In genomic region chr2:27823135-27823534, GRCh38 we compare ENCODE assay signal across 16 cellular contexts.
"Had no signal": no experiment of that assay in that cellular context is flagged by ENCODE, and none has a peak within 500 bp of the region (broad histone marks: within the 10 kb centered on the region; RNA-seq: fewer than 3 reads in every experiment).

No MANE protein-coding gene starts in this region.

- DNase-seq: activated CD4-positive, alpha-beta T cell treated with anti-CD3 and anti-CD28 coated beads, Interleukin-2, amount 10 ng/mL, durations not matched to agents 7 days and 5 days; activated CD4-positive, CD25-positive, alpha-beta regulatory T cell; activated naive CD4-positive, alpha-beta T cell treated with Interleukin-2 at 50 U/mL for 16 hours; activated T-cell treated with anti-CD3 and anti-CD28 coated beads for 4 hours; esophagus squamous epithelium; foreskin fibroblast; mammary epithelial cell; naive B cell; ovary; stimulated activated CD4-positive, alpha-beta T cell treated with anti-CD3 and anti-CD28 coated beads, Interleukin-4, amount 100 ng/mL, for 24 hours; stimulated activated naive CD4-positive, alpha-beta T cell; upper lobe of left lung had no signal

- H3K27me3 ChIP-seq: esophagus squamous epithelium, neural progenitor cell, ovary, upper lobe of left lung had no signal

- H3K4me1 ChIP-seq: esophagus squamous epithelium, neural progenitor cell had no signal

- H3K4me3 Mint-ChIP-seq: activated CD4-positive, alpha-beta T cell treated with anti-CD3 and anti-CD28 coated beads, Interleukin-2, amount 10 ng/mL, durations not matched to agents 7 days and 5 days; activated T-helper 17 cell treated with anti-CD3 and anti-CD28 coated beads, Interleukin-2, amount 50 U/mL, for 72 hours; naive B cell; neural progenitor cell; T-helper 2 cell treated with Interferon-gamma antibody and Interleukin-4, amounts not matched to agents 5 μg/mL and 100 μg/mL, for 36 hours had no signal

- H3K4me3 ChIP-seq: esophagus squamous epithelium, neural progenitor cell, ovary, skin epidermis, upper lobe of left lung had no signal

- H3K27ac Mint-ChIP-seq: activated CD4-positive, alpha-beta T cell treated with anti-CD3 and anti-CD28 coated beads, Interleukin-2, amount 10 ng/mL, durations not matched to agents 7 days and 5 days; activated T-helper 17 cell treated with anti-CD3 and anti-CD28 coated beads, Interleukin-2, amount 50 U/mL, for 72 hours; naive B cell; neural progenitor cell; T-helper 2 cell treated with Interferon-gamma antibody and Interleukin-4, amounts not matched to agents 5 μg/mL and 100 μg/mL, for 36 hours had no signal

- H3K4me1 Mint-ChIP-seq: activated CD4-positive, alpha-beta T cell treated with anti-CD3 and anti-CD28 coated beads, Interleukin-2, amount 10 ng/mL, durations not matched to agents 7 days and 5 days; activated T-helper 17 cell treated with anti-CD3 and anti-CD28 coated beads, Interleukin-2, amount 50 U/mL, for 72 hours; naive B cell; neural progenitor cell had no signal

- H3K27me3 Mint-ChIP-seq: activated CD4-positive, alpha-beta T cell treated with anti-CD3 and anti-CD28 coated beads, Interleukin-2, amount 10 ng/mL, durations not matched to agents 7 days and 5 days; activated T-helper 17 cell treated with anti-CD3 and anti-CD28 coated beads, Interleukin-2, amount 50 U/mL, for 72 hours; naive B cell had no signal

- H3K27ac ChIP-seq: esophagus squamous epithelium, neural progenitor cell, ovary, skin epidermis had no signal

- ATAC-seq: activated T-helper 17 cell treated with anti-CD3 and anti-CD28 coated beads, Interleukin-2, amount 50 U/mL, for 72 hours had no signal

- H3K9me3 ChIP-seq: ovary had no signal

- H3K36me3 ChIP-seq: esophagus squamous epithelium, neural progenitor cell, ovary, upper lobe of left lung had no signal
